ENCODE assay signal across 16 cellular contexts in genomic region chr1:175183586-175183985, GRCh38.
"Had no signal": no experiment of that assay in that cellular context is flagged by ENCODE, and none has a peak within 500 bp of the region (broad histone marks: within the 10 kb centered on the region; RNA-seq: fewer than 3 reads in every experiment).

No MANE protein-coding gene starts in this region.

- H3K4me1 ChIP-seq: right lobe of liver had no signal

- H3K36me3 ChIP-seq: gastrocnemius medialis, right lobe of liver, suprapubic skin had no signal

- H3K27ac Mint-ChIP-seq: natural killer cell treated with Interleukin-12 subunit alpha and Interleukin-12 subunit beta and Interleukin-15 and Interleukin-18, amount 100 ng/mL, for 72 hours had no signal

- H3K4me3 ChIP-seq: gastrocnemius medialis, lung, psoas muscle, right lobe of liver, suprapubic skin, upper lobe of left lung had no signal

- H3K27ac ChIP-seq: epithelial cell of prostate, gastrocnemius medialis, psoas muscle, right lobe of liver, suprapubic skin, VCaP had no signal

- ATAC-seq: gastrocnemius medialis; natural killer cell treated with Interleukin-12 subunit alpha and Interleukin-12 subunit beta and Interleukin-15 and Interleukin-18, amount 100 ng/mL, for 72 hours; psoas muscle; right lobe of liver; stimulated activated naive CD8-positive, alpha-beta T cell treated with anti-CD3 and anti-CD28 coated beads, Interleukin-15, Interleukin-2, amounts not matched to agents 100 U/mL and 50 U/mL, for 24 hours had no signal

- DNase-seq: activated CD4-positive, alpha-beta T cell treated with anti-CD3 and anti-CD28 coated beads, Interleukin-2, amount 50 U/mL, for 1 hour; activated gamma-delta T cell; activated T-cell treated with anti-CD3 and anti-CD28 coated beads, Interleukin-2, amount 50 U/mL, for 1 hour; aorta; effector CD8-positive, alpha-beta T cell; gastrocnemius medialis; psoas muscle; right lobe of liver; stimulated activated CD4-positive, alpha-beta T cell treated with anti-CD3 and anti-CD28 coated beads, Interleukin-1b, Interleukin-23, amount 100 ng/mL, for 48 hours; stimulated activated naive CD8-positive, alpha-beta T cell treated with anti-CD3 and anti-CD28 coated beads, Interleukin-15, Interleukin-2, amounts not matched to agents 100 U/mL and 50 U/mL, for 24 hours had no signal

- H3K9me3 ChIP-seq: gastrocnemius medialis, psoas muscle, right lobe of liver, suprapubic skin, upper lobe of left lung had no signal

- H3K27me3 ChIP-seq: gastrocnemius medialis, right lobe of liver, suprapubic skin, upper lobe of left lung had no signal

- H3K27me3 Mint-ChIP-seq: natural killer cell treated with Interleukin-12 subunit alpha and Interleukin-12 subunit beta and Interleukin-15 and Interleukin-18, amount 100 ng/mL, for 72 hours had no signal

- H3K9me3 Mint-ChIP-seq: natural killer cell treated with Interleukin-12 subunit alpha and Interleukin-12 subunit beta and Interleukin-15 and Interleukin-18, amount 100 ng/mL, for 72 hours had no signal

- H3K4me3 Mint-ChIP-seq: natural killer cell treated with Interleukin-12 subunit alpha and Interleukin-12 subunit beta and Interleukin-15 and Interleukin-18, amount 100 ng/mL, for 72 hours had no signal
